In genomic region chr13:52160053-52160452, GRCh38 we compare ENCODE assay signal across 1 cellular context.
TF ChIP-seq lines count a peak whose summit lies in the region.

No MANE protein-coding gene starts in this region.

TF ChIP-seq in GM23338, 12 proteins besides CTCF, POLR2A, EP300 and RAD21 (continued from another document):
- TF ChIP-seq, protein P1, sequence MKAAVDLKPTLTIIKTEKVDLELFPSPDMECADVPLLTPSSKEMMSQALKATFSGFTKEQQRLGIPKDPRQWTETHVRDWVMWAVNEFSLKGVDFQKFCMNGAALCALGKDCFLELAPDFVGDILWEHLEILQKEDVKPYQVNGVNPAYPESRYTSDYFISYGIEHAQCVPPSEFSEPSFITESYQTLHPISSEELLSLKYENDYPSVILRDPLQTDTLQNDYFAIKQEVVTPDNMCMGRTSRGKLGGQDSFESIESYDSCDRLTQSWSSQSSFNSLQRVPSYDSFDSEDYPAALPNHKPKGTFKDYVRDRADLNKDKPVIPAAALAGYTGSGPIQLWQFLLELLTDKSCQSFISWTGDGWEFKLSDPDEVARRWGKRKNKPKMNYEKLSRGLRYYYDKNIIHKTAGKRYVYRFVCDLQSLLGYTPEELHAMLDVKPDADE (IDR thresholded peaks at IDR 0.05): no peak
- TF ChIP-seq, protein P2, sequence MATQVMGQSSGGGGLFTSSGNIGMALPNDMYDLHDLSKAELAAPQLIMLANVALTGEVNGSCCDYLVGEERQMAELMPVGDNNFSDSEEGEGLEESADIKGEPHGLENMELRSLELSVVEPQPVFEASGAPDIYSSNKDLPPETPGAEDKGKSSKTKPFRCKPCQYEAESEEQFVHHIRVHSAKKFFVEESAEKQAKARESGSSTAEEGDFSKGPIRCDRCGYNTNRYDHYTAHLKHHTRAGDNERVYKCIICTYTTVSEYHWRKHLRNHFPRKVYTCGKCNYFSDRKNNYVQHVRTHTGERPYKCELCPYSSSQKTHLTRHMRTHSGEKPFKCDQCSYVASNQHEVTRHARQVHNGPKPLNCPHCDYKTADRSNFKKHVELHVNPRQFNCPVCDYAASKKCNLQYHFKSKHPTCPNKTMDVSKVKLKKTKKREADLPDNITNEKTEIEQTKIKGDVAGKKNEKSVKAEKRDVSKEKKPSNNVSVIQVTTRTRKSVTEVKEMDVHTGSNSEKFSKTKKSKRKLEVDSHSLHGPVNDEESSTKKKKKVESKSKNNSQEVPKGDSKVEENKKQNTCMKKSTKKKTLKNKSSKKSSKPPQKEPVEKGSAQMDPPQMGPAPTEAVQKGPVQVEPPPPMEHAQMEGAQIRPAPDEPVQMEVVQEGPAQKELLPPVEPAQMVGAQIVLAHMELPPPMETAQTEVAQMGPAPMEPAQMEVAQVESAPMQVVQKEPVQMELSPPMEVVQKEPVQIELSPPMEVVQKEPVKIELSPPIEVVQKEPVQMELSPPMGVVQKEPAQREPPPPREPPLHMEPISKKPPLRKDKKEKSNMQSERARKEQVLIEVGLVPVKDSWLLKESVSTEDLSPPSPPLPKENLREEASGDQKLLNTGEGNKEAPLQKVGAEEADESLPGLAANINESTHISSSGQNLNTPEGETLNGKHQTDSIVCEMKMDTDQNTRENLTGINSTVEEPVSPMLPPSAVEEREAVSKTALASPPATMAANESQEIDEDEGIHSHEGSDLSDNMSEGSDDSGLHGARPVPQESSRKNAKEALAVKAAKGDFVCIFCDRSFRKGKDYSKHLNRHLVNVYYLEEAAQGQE (IDR thresholded peaks at IDR 0.05; ENCODE audit: unreplicated experiment): no peak
- no peak for TF ChIP-seq STAT1 (IDR thresholded peaks at IDR 0.05; ENCODE audit: unreplicated experiment)
- no peak for TF ChIP-seq EZH2 (IDR thresholded peaks at IDR 0.05; ENCODE audit: low read depth, unreplicated experiment)
